1 cellular context compared by ENCODE assay signal in the genomic region with DNA sequence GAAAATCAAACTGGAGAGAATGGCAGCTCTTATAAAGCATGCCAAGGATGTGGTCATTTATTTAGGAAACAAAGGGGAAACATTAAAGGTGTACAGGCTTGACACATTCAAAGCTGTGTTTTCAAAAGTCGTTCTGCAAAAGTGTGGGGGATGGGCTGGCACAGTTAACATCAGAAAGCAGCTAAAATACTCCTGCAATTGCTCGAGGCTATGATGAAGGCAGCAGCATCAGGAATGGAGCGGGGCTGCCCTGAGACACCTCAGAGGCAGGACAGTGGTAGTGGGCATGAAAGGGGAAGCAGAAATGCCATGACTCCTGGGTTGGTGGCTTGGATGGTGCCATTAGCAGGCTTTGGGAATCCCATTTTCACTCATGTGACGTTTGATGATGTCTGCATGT.
TF ChIP-seq lines count a peak whose summit lies in the region.

No MANE protein-coding gene starts in this region.

TF ChIP-seq in A549, 52 proteins besides CTCF, POLR2A, EP300 and RAD21:
- TF ChIP-seq KDM5A (IDR thresholded peaks at IDR 0.05), result no peak
- no peak for TF ChIP-seq GATA3 (IDR thresholded peaks at IDR 0.05; ENCODE audit: borderline replicate concordance)
- no peak for TF ChIP-seq FOSL2 (IDR thresholded peaks at IDR 0.05)
- no peak for TF ChIP-seq FOSL2 (CRISPR knock-in tag; IDR thresholded peaks at IDR 0.05)
- TF ChIP-seq HEYL (CRISPR knock-in tag; IDR thresholded peaks at IDR 0.05), result no peak
- TF ChIP-seq ZFP36 (IDR thresholded peaks at IDR 0.05; ENCODE audit: borderline replicate concordance, partially characterized antibody), result no peak
- TF ChIP-seq BHLHE40 (IDR thresholded peaks at IDR 0.05; ENCODE audit: low read depth, low read length), result no peak
- TF ChIP-seq E2F6 (IDR thresholded peaks at IDR 0.05; ENCODE audit: borderline replicate concordance, low read depth), result no peak
- TF ChIP-seq, protein P1, sequence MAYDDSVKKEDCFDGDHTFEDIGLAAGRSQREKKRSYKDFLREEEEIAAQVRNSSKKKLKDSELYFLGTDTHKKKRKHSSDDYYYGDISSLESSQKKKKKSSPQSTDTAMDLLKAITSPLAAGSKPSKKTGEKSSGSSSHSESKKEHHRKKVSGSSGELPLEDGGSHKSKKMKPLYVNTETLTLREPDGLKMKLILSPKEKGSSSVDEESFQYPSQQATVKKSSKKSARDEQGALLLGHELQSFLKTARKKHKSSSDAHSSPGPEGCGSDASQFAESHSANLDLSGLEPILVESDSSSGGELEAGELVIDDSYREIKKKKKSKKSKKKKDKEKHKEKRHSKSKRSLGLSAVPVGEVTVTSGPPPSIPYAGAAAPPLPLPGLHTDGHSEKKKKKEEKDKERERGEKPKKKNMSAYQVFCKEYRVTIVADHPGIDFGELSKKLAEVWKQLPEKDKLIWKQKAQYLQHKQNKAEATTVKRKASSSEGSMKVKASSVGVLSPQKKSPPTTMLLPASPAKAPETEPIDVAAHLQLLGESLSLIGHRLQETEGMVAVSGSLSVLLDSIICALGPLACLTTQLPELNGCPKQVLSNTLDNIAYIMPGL (CRISPR knock-in tag; IDR thresholded peaks at IDR 0.05; ENCODE audit: borderline replicate concordance), result no peak
- TF ChIP-seq MAFK (IDR thresholded peaks at IDR 0.05; ENCODE audit: partially characterized antibody), result no peak
- no peak for TF ChIP-seq RARB (CRISPR knock-in tag; IDR thresholded peaks at IDR 0.05)
- no peak for TF ChIP-seq NFE2L2 (conservative IDR thresholded peaks at IDR 0.05; ENCODE audit: low read length)
- TF ChIP-seq FOXS1 (CRISPR knock-in tag; IDR thresholded peaks at IDR 0.05), result no peak
- TF ChIP-seq USF2 (IDR thresholded peaks at IDR 0.05), result no peak
- TF ChIP-seq TFCP2L1 (CRISPR knock-in tag; IDR thresholded peaks at IDR 0.05), result no peak
- no peak for TF ChIP-seq SMC3 (IDR thresholded peaks at IDR 0.05)
- TF ChIP-seq TP53 (CRISPR knock-in tag; IDR thresholded peaks at IDR 0.05), result no peak
- no peak for TF ChIP-seq CBX2 (IDR thresholded peaks at IDR 0.05; ENCODE audit: borderline replicate concordance, low read depth)
- TF ChIP-seq BCL3 (IDR thresholded peaks at IDR 0.05), result no peak
- no peak for TF ChIP-seq ELK1 (IDR thresholded peaks at IDR 0.05; ENCODE audit: low read depth, low read length)
- TF ChIP-seq, protein P2, sequence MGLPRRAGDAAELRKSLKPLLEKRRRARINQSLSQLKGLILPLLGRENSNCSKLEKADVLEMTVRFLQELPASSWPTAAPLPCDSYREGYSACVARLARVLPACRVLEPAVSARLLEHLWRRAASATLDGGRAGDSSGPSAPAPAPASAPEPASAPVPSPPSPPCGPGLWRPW (IDR thresholded peaks at IDR 0.05), result no peak
